1 cellular context compared by ENCODE assay signal in the genomic region with DNA sequence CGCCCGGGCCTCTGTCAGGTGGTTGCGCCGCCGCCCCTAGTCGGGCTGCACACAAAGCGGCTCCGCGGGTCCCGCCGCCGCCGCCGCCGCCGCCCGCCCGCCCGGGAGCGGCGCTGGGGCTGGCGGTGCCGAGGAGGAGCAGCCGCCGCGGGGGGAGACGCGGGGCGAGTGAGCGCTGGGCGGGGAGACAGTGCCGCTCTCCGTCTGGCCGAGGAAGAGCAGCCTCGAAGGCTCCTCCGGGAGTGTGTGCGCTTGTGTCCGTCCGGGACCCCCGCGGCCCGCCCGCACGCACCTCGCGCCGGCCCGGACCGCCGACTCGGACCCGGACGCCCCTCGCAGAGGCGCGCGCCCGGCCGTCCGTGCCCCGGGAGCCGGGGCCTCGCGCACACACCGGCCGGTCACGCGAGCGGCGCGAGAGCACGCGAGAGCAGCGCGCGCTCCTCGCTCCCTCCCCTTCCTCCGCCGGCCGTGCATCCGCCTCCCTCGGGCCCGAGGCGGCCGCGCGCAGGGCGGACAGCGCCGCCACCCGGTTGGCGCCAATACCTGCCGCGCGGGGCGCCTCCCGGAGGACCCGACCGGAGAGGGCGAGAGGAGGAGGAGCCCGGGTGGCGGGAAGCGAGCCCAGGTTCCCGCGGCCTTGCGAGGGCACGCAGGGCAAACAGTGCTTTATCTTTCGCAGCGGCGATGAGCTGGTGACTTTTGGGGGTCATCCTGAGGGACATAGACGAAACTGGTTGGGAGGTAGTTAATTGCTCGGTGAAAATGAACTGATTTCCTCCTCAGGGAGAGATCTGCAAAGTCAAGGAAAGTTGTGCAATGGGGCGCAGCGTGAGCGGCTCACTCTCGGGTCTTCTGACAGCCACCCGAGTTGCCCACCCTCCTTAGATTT.
A peak's percentile ranks its signal among the peaks of the same experiment; 100 is the strongest.
TF ChIP-seq lines count a peak whose summit lies in the region.

A gene with protein sequence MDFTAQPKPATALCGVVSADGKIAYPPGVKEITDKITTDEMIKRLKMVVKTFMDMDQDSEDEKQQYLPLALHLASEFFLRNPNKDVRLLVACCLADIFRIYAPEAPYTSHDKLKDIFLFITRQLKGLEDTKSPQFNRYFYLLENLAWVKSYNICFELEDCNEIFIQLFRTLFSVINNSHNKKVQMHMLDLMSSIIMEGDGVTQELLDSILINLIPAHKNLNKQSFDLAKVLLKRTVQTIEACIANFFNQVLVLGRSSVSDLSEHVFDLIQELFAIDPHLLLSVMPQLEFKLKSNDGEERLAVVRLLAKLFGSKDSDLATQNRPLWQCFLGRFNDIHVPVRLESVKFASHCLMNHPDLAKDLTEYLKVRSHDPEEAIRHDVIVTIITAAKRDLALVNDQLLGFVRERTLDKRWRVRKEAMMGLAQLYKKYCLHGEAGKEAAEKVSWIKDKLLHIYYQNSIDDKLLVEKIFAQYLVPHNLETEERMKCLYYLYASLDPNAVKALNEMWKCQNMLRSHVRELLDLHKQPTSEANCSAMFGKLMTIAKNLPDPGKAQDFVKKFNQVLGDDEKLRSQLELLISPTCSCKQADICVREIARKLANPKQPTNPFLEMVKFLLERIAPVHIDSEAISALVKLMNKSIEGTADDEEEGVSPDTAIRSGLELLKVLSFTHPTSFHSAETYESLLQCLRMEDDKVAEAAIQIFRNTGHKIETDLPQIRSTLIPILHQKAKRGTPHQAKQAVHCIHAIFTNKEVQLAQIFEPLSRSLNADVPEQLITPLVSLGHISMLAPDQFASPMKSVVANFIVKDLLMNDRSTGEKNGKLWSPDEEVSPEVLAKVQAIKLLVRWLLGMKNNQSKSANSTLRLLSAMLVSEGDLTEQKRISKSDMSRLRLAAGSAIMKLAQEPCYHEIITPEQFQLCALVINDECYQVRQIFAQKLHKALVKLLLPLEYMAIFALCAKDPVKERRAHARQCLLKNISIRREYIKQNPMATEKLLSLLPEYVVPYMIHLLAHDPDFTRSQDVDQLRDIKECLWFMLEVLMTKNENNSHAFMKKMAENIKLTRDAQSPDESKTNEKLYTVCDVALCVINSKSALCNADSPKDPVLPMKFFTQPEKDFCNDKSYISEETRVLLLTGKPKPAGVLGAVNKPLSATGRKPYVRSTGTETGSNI (N-terminal part only) (minus strand): TSS at position 423 of the 889 bp plus-strand sequence. CDS start 1,334 bp downstream, outside the sequence.

TF ChIP-seq in HepG2, 621 proteins besides CTCF, POLR2A, EP300 and RAD21 (continued from another document and continues in another):
- TF ChIP-seq MIER2 (CRISPR knock-in tag; IDR thresholded peaks at IDR 0.05) = peak; percentile 57; the same call in 1 of the 2 replicates
- no peak for TF ChIP-seq ZNF597 (CRISPR knock-in tag; IDR thresholded peaks at IDR 0.05)
- peak; percentile 87 for TF ChIP-seq BHLHE40 (IDR thresholded peaks at IDR 0.05; ENCODE audit: low read length)
- TF ChIP-seq, protein P1, sequence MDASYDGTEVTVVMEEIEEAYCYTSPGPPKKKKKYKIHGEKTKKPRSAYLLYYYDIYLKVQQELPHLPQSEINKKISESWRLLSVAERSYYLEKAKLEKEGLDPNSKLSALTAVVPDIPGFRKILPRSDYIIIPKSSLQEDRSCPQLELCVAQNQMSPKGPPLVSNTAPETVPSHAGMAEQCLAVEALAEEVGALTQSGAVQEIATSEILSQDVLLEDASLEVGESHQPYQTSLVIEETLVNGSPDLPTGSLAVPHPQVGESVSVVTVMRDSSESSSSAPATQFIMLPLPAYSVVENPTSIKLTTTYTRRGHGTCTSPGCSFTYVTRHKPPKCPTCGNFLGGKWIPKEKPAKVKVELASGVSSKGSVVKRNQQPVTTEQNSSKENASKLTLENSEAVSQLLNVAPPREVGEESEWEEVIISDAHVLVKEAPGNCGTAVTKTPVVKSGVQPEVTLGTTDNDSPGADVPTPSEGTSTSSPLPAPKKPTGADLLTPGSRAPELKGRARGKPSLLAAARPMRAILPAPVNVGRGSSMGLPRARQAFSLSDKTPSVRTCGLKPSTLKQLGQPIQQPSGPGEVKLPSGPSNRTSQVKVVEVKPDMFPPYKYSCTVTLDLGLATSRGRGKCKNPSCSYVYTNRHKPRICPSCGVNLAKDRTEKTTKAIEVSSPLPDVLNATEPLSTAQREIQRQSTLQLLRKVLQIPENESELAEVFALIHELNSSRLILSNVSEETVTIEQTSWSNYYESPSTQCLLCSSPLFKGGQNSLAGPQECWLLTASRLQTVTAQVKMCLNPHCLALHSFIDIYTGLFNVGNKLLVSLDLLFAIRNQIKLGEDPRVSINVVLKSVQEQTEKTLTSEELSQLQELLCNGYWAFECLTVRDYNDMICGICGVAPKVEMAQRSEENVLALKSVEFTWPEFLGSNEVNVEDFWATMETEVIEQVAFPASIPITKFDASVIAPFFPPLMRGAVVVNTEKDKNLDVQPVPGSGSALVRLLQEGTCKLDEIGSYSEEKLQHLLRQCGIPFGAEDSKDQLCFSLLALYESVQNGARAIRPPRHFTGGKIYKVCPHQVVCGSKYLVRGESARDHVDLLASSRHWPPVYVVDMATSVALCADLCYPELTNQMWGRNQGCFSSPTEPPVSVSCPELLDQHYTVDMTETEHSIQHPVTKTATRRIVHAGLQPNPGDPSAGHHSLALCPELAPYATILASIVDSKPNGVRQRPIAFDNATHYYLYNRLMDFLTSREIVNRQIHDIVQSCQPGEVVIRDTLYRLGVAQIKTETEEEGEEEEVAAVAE (CRISPR knock-in tag; IDR thresholded peaks at IDR 0.05; ENCODE audit: borderline replicate concordance) = no peak
- TF ChIP-seq IKZF4 (CRISPR knock-in tag; IDR thresholded peaks at IDR 0.05; ENCODE audit: borderline replicate concordance, low read depth, not compliant biosample characterization) = peak; percentile 93
- TF ChIP-seq, protein P2, sequence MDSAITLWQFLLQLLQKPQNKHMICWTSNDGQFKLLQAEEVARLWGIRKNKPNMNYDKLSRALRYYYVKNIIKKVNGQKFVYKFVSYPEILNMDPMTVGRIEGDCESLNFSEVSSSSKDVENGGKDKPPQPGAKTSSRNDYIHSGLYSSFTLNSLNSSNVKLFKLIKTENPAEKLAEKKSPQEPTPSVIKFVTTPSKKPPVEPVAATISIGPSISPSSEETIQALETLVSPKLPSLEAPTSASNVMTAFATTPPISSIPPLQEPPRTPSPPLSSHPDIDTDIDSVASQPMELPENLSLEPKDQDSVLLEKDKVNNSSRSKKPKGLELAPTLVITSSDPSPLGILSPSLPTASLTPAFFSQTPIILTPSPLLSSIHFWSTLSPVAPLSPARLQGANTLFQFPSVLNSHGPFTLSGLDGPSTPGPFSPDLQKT (CRISPR knock-in tag; IDR thresholded peaks at IDR 0.05; ENCODE audit: borderline replicate concordance) = no peak
- TF ChIP-seq XBP1 (CRISPR knock-in tag; IDR thresholded peaks at IDR 0.05) = no peak; the same call in 1 of the 2 replicates
- TF ChIP-seq MXI1 (IDR thresholded peaks at IDR 0.05; ENCODE audit: borderline replicate concordance, low read depth, low read length) = peak; percentile 62; the same call in 1 of the 3 replicates
- TF ChIP-seq ISL2 (CRISPR knock-in tag; IDR thresholded peaks at IDR 0.05) = peak; percentile 52; the same call in 1 of the 2 replicates
- peak; percentile 80 for TF ChIP-seq ZBTB7B (CRISPR knock-in tag; IDR thresholded peaks at IDR 0.05)
- no peak for TF ChIP-seq HOXA7 (CRISPR knock-in tag; IDR thresholded peaks at IDR 0.05)
- no peak for TF ChIP-seq SSRP1 (CRISPR knock-in tag; IDR thresholded peaks at IDR 0.05)
- TF ChIP-seq ZNF704 (CRISPR knock-in tag; IDR thresholded peaks at IDR 0.05; ENCODE audit: borderline replicate concordance) = 0 out of 2 replicates have a peak, but pooled peaks have one; percentile 69
- no peak for TF ChIP-seq GZF1 (CRISPR knock-in tag; IDR thresholded peaks at IDR 0.05)
- TF ChIP-seq, protein P3, sequence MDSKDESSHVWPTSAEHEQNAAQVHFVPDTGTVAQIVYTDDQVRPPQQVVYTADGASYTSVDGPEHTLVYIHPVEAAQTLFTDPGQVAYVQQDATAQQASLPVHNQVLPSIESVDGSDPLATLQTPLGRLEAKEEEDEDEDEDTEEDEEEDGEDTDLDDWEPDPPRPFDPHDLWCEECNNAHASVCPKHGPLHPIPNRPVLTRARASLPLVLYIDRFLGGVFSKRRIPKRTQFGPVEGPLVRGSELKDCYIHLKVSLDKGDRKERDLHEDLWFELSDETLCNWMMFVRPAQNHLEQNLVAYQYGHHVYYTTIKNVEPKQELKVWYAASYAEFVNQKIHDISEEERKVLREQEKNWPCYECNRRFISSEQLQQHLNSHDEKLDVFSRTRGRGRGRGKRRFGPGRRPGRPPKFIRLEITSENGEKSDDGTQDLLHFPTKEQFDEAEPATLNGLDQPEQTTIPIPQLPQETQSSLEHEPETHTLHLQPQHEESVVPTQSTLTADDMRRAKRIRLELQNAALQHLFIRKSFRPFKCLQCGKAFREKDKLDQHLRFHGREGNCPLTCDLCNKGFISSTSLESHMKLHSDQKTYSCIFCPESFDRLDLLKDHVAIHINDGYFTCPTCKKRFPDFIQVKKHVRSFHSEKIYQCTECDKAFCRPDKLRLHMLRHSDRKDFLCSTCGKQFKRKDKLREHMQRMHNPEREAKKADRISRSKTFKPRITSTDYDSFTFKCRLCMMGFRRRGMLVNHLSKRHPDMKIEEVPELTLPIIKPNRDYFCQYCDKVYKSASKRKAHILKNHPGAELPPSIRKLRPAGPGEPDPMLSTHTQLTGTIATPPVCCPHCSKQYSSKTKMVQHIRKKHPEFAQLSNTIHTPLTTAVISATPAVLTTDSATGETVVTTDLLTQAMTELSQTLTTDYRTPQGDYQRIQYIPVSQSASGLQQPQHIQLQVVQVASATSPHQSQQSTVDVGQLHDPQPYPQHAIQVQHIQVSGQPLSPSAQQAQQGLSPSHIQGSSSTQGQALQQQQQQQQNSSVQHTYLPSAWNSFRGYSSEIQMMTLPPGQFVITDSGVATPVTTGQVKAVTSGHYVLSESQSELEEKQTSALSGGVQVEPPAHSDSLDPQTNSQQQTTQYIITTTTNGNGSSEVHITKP (CRISPR knock-in tag; IDR thresholded peaks at IDR 0.05; ENCODE audit: low read depth) = no peak
- peak; percentile 93 for TF ChIP-seq DNMT1 (CRISPR knock-in tag; IDR thresholded peaks at IDR 0.05)
- no peak for TF ChIP-seq POLR2AphosphoS2 (IDR thresholded peaks at IDR 0.05; ENCODE audit: low read depth, low read length)
- 0 out of 2 replicates have a peak, but pooled peaks have one; percentile 32 for TF ChIP-seq ZBTB21 (CRISPR knock-in tag; IDR thresholded peaks at IDR 0.05)
- no peak for TF ChIP-seq SMARCC2 (IDR thresholded peaks at IDR 0.05)
- TF ChIP-seq PHF5A (CRISPR knock-in tag; IDR thresholded peaks at IDR 0.05; ENCODE audit: low read depth, unreplicated experiment) = peak; percentile 90
- TF ChIP-seq HDAC6 (IDR thresholded peaks at IDR 0.05; ENCODE audit: low read depth, low read length) = no peak
- TF ChIP-seq SNAI1 (CRISPR knock-in tag; IDR thresholded peaks at IDR 0.05; ENCODE audit: borderline replicate concordance) = no peak
- TF ChIP-seq ATAD3A (CRISPR knock-in tag; IDR thresholded peaks at IDR 0.05) = no peak
- TF ChIP-seq EEA1 (CRISPR knock-in tag; IDR thresholded peaks at IDR 0.05; ENCODE audit: borderline replicate concordance) = peak; percentile 95; the same call in 1 of the 2 replicates
- TF ChIP-seq, protein P4, sequence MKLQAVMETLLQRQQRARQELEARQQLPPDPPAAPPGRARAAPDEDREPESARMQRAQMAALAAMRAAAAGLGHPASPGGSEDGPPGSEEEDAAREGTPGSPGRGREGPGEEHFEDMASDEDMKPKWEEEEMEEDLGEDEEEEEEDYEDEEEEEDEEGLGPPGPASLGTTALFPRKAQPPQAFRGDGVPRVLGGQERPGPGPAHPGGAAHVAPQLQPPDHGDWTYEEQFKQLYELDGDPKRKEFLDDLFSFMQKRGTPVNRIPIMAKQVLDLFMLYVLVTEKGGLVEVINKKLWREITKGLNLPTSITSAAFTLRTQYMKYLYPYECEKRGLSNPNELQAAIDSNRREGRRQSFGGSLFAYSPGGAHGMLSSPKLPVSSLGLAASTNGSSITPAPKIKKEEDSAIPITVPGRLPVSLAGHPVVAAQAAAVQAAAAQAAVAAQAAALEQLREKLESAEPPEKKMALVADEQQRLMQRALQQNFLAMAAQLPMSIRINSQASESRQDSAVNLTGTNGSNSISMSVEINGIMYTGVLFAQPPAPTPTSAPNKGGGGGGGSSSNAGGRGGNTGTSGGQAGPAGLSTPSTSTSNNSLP (IDR thresholded peaks at IDR 0.05; ENCODE audit: low read depth, low read length) = peak; percentile 37; the same call in 1 of the 2 replicates
- 0 out of 2 replicates have a peak, but pooled peaks have one; percentile 39 for TF ChIP-seq MYPOP (CRISPR knock-in tag; IDR thresholded peaks at IDR 0.05)
- peak; percentile 21; the same call in 1 of the 2 replicates for TF ChIP-seq ZKSCAN8 (CRISPR knock-in tag; IDR thresholded peaks at IDR 0.05; ENCODE audit: borderline replicate concordance)
- TF ChIP-seq HNF4A (CRISPR knock-in tag; IDR thresholded peaks at IDR 0.05) = 0 out of 2 replicates have a peak, but pooled peaks have one; percentile 10
- TF ChIP-seq MAFK (conservative IDR thresholded peaks at IDR 0.05 in 1 of 2, IDR thresholded peaks at IDR 0.05 in 1 of 2; ENCODE audit: low read length in 2 of 2) = no peak
- TF ChIP-seq, protein P5, sequence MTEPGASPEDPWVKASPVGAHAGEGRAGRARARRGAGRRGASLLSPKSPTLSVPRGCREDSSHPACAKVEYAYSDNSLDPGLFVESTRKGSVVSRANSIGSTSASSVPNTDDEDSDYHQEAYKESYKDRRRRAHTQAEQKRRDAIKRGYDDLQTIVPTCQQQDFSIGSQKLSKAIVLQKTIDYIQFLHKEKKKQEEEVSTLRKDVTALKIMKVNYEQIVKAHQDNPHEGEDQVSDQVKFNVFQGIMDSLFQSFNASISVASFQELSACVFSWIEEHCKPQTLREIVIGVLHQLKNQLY (CRISPR knock-in tag; IDR thresholded peaks at IDR 0.05) = peak; percentile 55; the same call in 1 of the 2 replicates
